18 cellular contexts compared by ENCODE assay signal in the genomic region with DNA sequence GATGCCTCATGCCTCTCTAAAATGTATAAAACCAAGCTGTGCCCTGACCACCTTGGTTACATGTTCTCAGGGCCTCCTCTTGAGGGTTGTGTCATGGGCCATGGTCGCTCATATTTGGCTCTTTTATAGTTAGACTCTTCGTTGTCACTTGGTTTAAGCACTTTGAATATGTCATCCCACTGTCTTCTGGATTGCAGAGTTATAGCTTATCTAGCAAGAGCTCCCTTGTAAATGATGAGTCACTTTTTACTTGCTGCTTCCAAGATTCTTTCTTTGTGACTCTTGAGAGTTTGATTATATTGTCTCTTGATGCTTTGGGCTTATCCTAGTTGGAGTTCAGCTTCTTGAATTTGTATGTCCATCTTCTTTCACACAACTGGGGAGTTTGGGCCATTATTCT. TPM values are rescaled to one million over a fixed set of nuclear protein-coding genes. Genes with fewer than 3 reads are reported as not detected.
A peak's percentile ranks its signal among the peaks of the same experiment; 100 is the strongest.
DNase-seq lines count a peak whose midpoint lies in the region; ATAC-seq, FAIRE-seq and TF ChIP-seq lines count a peak whose summit lies in the region.
"Had no signal": no experiment of that assay in that cellular context is flagged by ENCODE, and none has a peak within 500 bp of the region (broad histone marks: within the 10 kb centered on the region; RNA-seq: fewer than 3 reads in every experiment).

No MANE protein-coding gene starts in this region.

- H3K36me3 Mint-ChIP-seq in activated CD4-positive, alpha-beta memory T cell treated with anti-CD3 and anti-CD28 coated beads for 36 hours = peaks cover 55% of the 10 kb centered on the region
- H3K36me3 Mint-ChIP-seq: brain had no signal

- CTCF ChIA-PET in A549 (lab: Yijun Ruan, JAX) = no interaction called here
- CTCF ChIA-PET in activated CD4-positive, alpha-beta memory T cell treated with anti-CD3 and anti-CD28 coated beads for 36 hours (lab: Charles Lee) = no interaction called here

- peak overlapping the region; percentile 58 for H3K4me2 ChIP-seq in A549
- H3K4me2 ChIP-seq: smooth muscle cell had no signal

- H3K27me3 Mint-ChIP-seq in activated CD4-positive, alpha-beta memory T cell treated with anti-CD3 and anti-CD28 coated beads for 36 hours = no peaks in the 10 kb centered on the region
- H3K27me3 Mint-ChIP-seq: activated CD4-positive, alpha-beta T cell treated with anti-CD3 and anti-CD28 coated beads, Interleukin-2, amount 10 ng/mL, durations not matched to agents 7 days and 5 days; brain had no signal

- no peak for FAIRE-seq in A549 (lab: Jason Lieb, UNC)

- no peak overlapping the region for H3K4me3 Mint-ChIP-seq in activated CD4-positive, alpha-beta memory T cell treated with anti-CD3 and anti-CD28 coated beads for 36 hours
- H3K4me3 Mint-ChIP-seq: activated CD4-positive, alpha-beta T cell treated with anti-CD3 and anti-CD28 coated beads, Interleukin-2, amount 10 ng/mL, durations not matched to agents 7 days and 5 days; brain had no signal

- DNase-seq in A549 (ENCODE audit: low read depth in 1 of 2, low spot score in 1 of 2) = peak in 1 of 2 experiments; percentile 36
- peak; percentile 72 for DNase-seq in EL
- DNase-seq in activated CD4-positive, alpha-beta memory T cell treated with anti-CD3 and anti-CD28 coated beads for 36 hours = no peak
- peak; percentile 63 for DNase-seq in fibroblast of pulmonary artery (ENCODE audit: low read depth)
- no peak for DNase-seq in lower lobe of right lung
- no peak for DNase-seq in left ventricle myocardium inferior
- no peak for DNase-seq in NCI-H446 (lab: John Stamatoyannopoulos, UW)
- DNase-seq: activated CD4-positive, alpha-beta T cell treated with anti-CD3 and anti-CD28 coated beads, Interleukin-2, amount 10 ng/mL, durations not matched to agents 7 days and 5 days; BE2C; DMS153; effector CD4-positive, alpha-beta T cell; KBM-7; NCI-H1694 had no signal

- WGBS in A549 (ENCODE audit: missing lambda C conversion rate) = 0% methylated on average over 2 of the region's 2 CpGs

- peak in 1 of 2 experiments; percentile 73; a peak in 3 of 6 replicates for ATAC-seq in A549
- no peak for ATAC-seq in GM18519 (IDR thresholded peaks at IDR 0.05; ENCODE audit: low FRiP score, unreplicated experiment)
- no peak for ATAC-seq in lower lobe of right lung
- ATAC-seq: Panc1 had no signal

- no peaks in the 10 kb centered on the region for H3K27me3 ChIP-seq in lower lobe of right lung (ENCODE audit: low read depth)
- no peaks in the 10 kb centered on the region for H3K27me3 ChIP-seq in left ventricle myocardium inferior (ENCODE audit: low read depth)
- H3K27me3 ChIP-seq: BE2C had no signal

- peaks cover 34% of the 10 kb centered on the region for H3K4me1 ChIP-seq in A549
- H3K4me1 ChIP-seq in lower lobe of right lung = no peaks in the 10 kb centered on the region
- H3K4me1 ChIP-seq in left ventricle myocardium inferior = no peaks in the 10 kb centered on the region
- H3K4me1 ChIP-seq: BE2C had no signal

- H3K4me1 Mint-ChIP-seq in activated CD4-positive, alpha-beta memory T cell treated with anti-CD3 and anti-CD28 coated beads for 36 hours (ENCODE audit: low read depth) = peaks cover 54% of the 10 kb centered on the region
- H3K4me1 Mint-ChIP-seq: brain had no signal

- H3K4me3 ChIP-seq in A549 = no peak overlapping the region
- no peak overlapping the region for H3K4me3 ChIP-seq in fibroblast of pulmonary artery (replicated peaks; ENCODE audit: low read depth, low read length)
- no peak overlapping the region for H3K4me3 ChIP-seq in lower lobe of right lung
- no peak overlapping the region for H3K4me3 ChIP-seq in left ventricle myocardium inferior
- H3K4me3 ChIP-seq: smooth muscle cell had no signal

- TF ChIP-seq EP300 in A549 (IDR thresholded peaks at IDR 0.05) = no peak

- H3K9me3 Mint-ChIP-seq in activated CD4-positive, alpha-beta memory T cell treated with anti-CD3 and anti-CD28 coated beads for 36 hours = no peaks in the 10 kb centered on the region
- H3K9me3 Mint-ChIP-seq: brain had no signal

- intact Hi-C loops in activated CD4-positive, alpha-beta memory T cell treated with anti-CD3 and anti-CD28 coated beads for 36 hours (cut with micrococcal nuclease) = no loop called here
- intact Hi-C loops in lower lobe of right lung (cut with DNase I) = no loop called here
- intact Hi-C loops in left ventricle myocardium inferior (cut with micrococcal nuclease) = no loop called here

- H3K36me3 ChIP-seq in lower lobe of right lung (peaks cover 52% of the 10 kb centered on the region), left ventricle myocardium inferior (peaks cover 28% of the 10 kb centered on the region)
- H3K36me3 ChIP-seq: BE2C had no signal

- H3K9me3 ChIP-seq in A549 (no peaks in the 10 kb centered on the region), lower lobe of right lung (no peaks in the 10 kb centered on the region), left ventricle myocardium inferior (replicated peaks) (no peaks in the 10 kb centered on the region)
- H3K9me3 ChIP-seq: BE2C had no signal

- H3K27ac Mint-ChIP-seq in activated CD4-positive, alpha-beta memory T cell treated with anti-CD3 and anti-CD28 coated beads for 36 hours = peak overlapping the region; percentile 42
- H3K27ac Mint-ChIP-seq: brain had no signal

- TF ChIP-seq POLR2A in A549 (IDR thresholded peaks at IDR 0.05; ENCODE audit: low read length) = no peak

- H3K27ac ChIP-seq in A549 (peak overlapping the region in 1 of 2 experiments; percentile 49; a peak in 1 of 6 replicates), lower lobe of right lung (no peak overlapping the region), left ventricle myocardium inferior (replicated peaks) (no peak overlapping the region)

- POLR2A ChIA-PET in A549 (lab: Yijun Ruan, JAX) = no interaction called here
- POLR2A ChIA-PET in activated CD4-positive, alpha-beta memory T cell treated with anti-CD3 and anti-CD28 coated beads for 36 hours (lab: Charles Lee) = no interaction called here

- no peak for TF ChIP-seq CTCF in A549 (IDR thresholded peaks at IDR 0.05)
- TF ChIP-seq CTCF in fibroblast of pulmonary artery (IDR thresholded peaks at IDR 0.05; ENCODE audit: low read length, missing control alignments) = no peak
- no peak for TF ChIP-seq CTCF in lower lobe of right lung (IDR thresholded peaks at IDR 0.05)
- no peak for TF ChIP-seq CTCF in left ventricle myocardium inferior (IDR thresholded peaks at IDR 0.05; ENCODE audit: borderline replicate concordance)

- TF ChIP-seq RAD21 in A549 (conservative IDR thresholded peaks at IDR 0.05 in 1 of 2, IDR thresholded peaks at IDR 0.05 in 1 of 2) = no peak

TF ChIP-seq in A549, 52 proteins besides CTCF, POLR2A, EP300 and RAD21:
- TF ChIP-seq TP53 (CRISPR knock-in tag; IDR thresholded peaks at IDR 0.05) = no peak
- no peak for TF ChIP-seq HDAC2 (IDR thresholded peaks at IDR 0.05)
- TF ChIP-seq PHF8 (IDR thresholded peaks at IDR 0.05; ENCODE audit: borderline replicate concordance, low read depth) = no peak
- no peak for TF ChIP-seq MAZ (IDR thresholded peaks at IDR 0.05; ENCODE audit: borderline replicate concordance, low read depth, low read length)
- no peak for TF ChIP-seq BHLHE40 (IDR thresholded peaks at IDR 0.05; ENCODE audit: low read depth, low read length)
- TF ChIP-seq, protein P1, sequence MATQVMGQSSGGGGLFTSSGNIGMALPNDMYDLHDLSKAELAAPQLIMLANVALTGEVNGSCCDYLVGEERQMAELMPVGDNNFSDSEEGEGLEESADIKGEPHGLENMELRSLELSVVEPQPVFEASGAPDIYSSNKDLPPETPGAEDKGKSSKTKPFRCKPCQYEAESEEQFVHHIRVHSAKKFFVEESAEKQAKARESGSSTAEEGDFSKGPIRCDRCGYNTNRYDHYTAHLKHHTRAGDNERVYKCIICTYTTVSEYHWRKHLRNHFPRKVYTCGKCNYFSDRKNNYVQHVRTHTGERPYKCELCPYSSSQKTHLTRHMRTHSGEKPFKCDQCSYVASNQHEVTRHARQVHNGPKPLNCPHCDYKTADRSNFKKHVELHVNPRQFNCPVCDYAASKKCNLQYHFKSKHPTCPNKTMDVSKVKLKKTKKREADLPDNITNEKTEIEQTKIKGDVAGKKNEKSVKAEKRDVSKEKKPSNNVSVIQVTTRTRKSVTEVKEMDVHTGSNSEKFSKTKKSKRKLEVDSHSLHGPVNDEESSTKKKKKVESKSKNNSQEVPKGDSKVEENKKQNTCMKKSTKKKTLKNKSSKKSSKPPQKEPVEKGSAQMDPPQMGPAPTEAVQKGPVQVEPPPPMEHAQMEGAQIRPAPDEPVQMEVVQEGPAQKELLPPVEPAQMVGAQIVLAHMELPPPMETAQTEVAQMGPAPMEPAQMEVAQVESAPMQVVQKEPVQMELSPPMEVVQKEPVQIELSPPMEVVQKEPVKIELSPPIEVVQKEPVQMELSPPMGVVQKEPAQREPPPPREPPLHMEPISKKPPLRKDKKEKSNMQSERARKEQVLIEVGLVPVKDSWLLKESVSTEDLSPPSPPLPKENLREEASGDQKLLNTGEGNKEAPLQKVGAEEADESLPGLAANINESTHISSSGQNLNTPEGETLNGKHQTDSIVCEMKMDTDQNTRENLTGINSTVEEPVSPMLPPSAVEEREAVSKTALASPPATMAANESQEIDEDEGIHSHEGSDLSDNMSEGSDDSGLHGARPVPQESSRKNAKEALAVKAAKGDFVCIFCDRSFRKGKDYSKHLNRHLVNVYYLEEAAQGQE (IDR thresholded peaks at IDR 0.05) = no peak
- TF ChIP-seq TFCP2L1 (CRISPR knock-in tag; IDR thresholded peaks at IDR 0.05) = no peak
- no peak for TF ChIP-seq CHD4 (IDR thresholded peaks at IDR 0.05; ENCODE audit: borderline replicate concordance)
- no peak for TF ChIP-seq POLR2AphosphoS2 (conservative IDR thresholded peaks at IDR 0.05; ENCODE audit: low read length)
- no peak for TF ChIP-seq FOXS1 (CRISPR knock-in tag; IDR thresholded peaks at IDR 0.05)
- TF ChIP-seq SMC3 (IDR thresholded peaks at IDR 0.05) = no peak

RNA-seq across cellular contexts. Expression of a gene that starts 19.1 kb away (rescaled TPM):
- polyA plus RNA-seq in A549 (2011; rRNA removed) = 632 and 671 TPM in 2 replicates
- 345 and 403 TPM in 2 replicates for polyA plus RNA-seq in A549 (2012; cell fraction: cytosol; rRNA removed)
- 170 and 314 TPM in 2 replicates for polyA plus RNA-seq in A549 (2012; cell fraction: nucleus; rRNA removed)
- polyA plus RNA-seq in A549 (2017; fragmentation: RNase III; extraction: RNeasy Plus Mini Kit Qiagen cat#74134 plus additional on column Dnase treatment) = 225 to 248 TPM (median 233 TPM) in 3 replicates
- polyA minus RNA-seq in A549 (2011; rRNA and poly(A)+ RNA removed) = 213 and 242 TPM in 2 replicates
- 100 to 1,000 TPM; 295 to 302 TPM for total RNA-seq in activated CD4-positive, alpha-beta memory T cell treated with anti-CD3 and anti-CD28 coated beads for 36 hours
- total RNA-seq in lower lobe of right lung = 211 TPM
- 175 TPM for total RNA-seq in left ventricle myocardium inferior
- total RNA-seq: osteocyte, smooth muscle cell had no signal
- polyA plus RNA-seq: smooth muscle cell had no signal

Comparison
In these comparisons a context has a peak if more than half of its experiments do, and no peak if none do; other contexts are left out.
1. DNase-seq: peak in EL (single experiment) and fibroblast of pulmonary artery (single experiment); none in activated CD4-positive, alpha-beta memory T cell treated with anti-CD3 and anti-CD28 coated beads for 36 hours (single experiment), lower lobe of right lung (single experiment), left ventricle myocardium inferior (single experiment) and NCI-H446 (0 of 2).